Comparison of ENCODE assay signal across 8 cellular contexts in genomic region chr22:17896552-17896951, GRCh38.
DNase-seq lines count a peak whose midpoint lies in the region; ATAC-seq, FAIRE-seq and TF ChIP-seq lines count a peak whose summit lies in the region.

No MANE protein-coding gene starts in this region.

- H3K79me2 ChIP-seq in endothelial cell of umbilical vein (ENCODE audit: control insufficient read depth, insufficient read depth, low read length), result no peaks in the 10 kb centered on the region

- no TSS peak for BruUV-seq in endothelial cell of umbilical vein (replicated peaks; lab: Mats Ljungman, UMichigan)

- DNase-seq in AG08395 (ENCODE audit: low spot score) (peak; percentile 28), NCI-H510A treated with DMSO at 0.1 percent for 48 hours (lab: John Stamatoyannopoulos, UW) (peak; percentile 44), endothelial cell of umbilical vein (ENCODE audit: low read depth, low spot score) (no peak), midbrain (lab: John Stamatoyannopoulos, UW) (peak; percentile 21), germinal center (ENCODE audit: low spot score) (no peak), SK-N-DZ (ENCODE audit: low spot score) (no peak)

- CTCF ChIA-PET in endothelial cell of umbilical vein (lab: Charles Lee), result interaction anchor here (0.7 to 2.0 kb wide), 2 partner anchors 14 to 179 kb away, joined by 3 to 11 read pairs; no protein-coding TSS in a partner anchor

- no peak overlapping the region for H3K9ac ChIP-seq in endothelial cell of umbilical vein (replicated peaks; ENCODE audit: extremely low read depth, insufficient read depth, low read length)

- H3K9me1 ChIP-seq in endothelial cell of umbilical vein (replicated peaks; ENCODE audit: control insufficient read depth, extremely low read depth, insufficient read depth, low read length), result no peaks in the 10 kb centered on the region

- peak; percentile 23 to 27 for TF ChIP-seq CTCF in endothelial cell of umbilical vein (IDR thresholded peaks at IDR 0.05; ENCODE audit: extremely low read depth in 1 of 2, insufficient read depth in 1 of 2, low read depth in 1 of 2, low read length in 2 of 2)

- H3K4me2 ChIP-seq in endothelial cell of umbilical vein (ENCODE audit: insufficient read depth, low read length), result no peak overlapping the region

- H3K4me1 ChIP-seq in endothelial cell of umbilical vein (ENCODE audit: control insufficient read depth, extremely low read depth, insufficient read depth, low read length), result no peaks in the 10 kb centered on the region

- H3K4me3 ChIP-seq in endothelial cell of umbilical vein (replicated peaks in 1 of 3; ENCODE audit: insufficient read depth in 1 of 3, low read depth in 1 of 3, low read length in 3 of 3), result no peak overlapping the region

- H4K20me1 ChIP-seq in endothelial cell of umbilical vein (replicated peaks; ENCODE audit: control insufficient read depth, extremely low read depth, insufficient read depth, low read length), result no peaks in the 10 kb centered on the region

- no peaks in the 10 kb centered on the region for H3K27me3 ChIP-seq in endothelial cell of umbilical vein (ENCODE audit: control insufficient read depth in 2 of 2, insufficient read depth in 2 of 2, low read length in 2 of 2)

- intact Hi-C loops in endothelial cell of umbilical vein (cut with micrococcal nuclease), result no loop called here

- H3K27ac ChIP-seq in endothelial cell of umbilical vein (ENCODE audit: insufficient read depth, low read depth, low read length), result no peak overlapping the region

- FAIRE-seq in endothelial cell of umbilical vein (lab: Jason Lieb, UNC), result no peak

- POLR2A ChIA-PET in endothelial cell of umbilical vein (lab: Charles Lee), result no interaction called here

- no peak for TF ChIP-seq POLR2A in endothelial cell of umbilical vein (IDR thresholded peaks at IDR 0.05; ENCODE audit: low read depth, low read length)

- H3K36me3 ChIP-seq in endothelial cell of umbilical vein (ENCODE audit: control insufficient read depth in 2 of 2, extremely low read depth in 1 of 2, insufficient read depth in 2 of 2, low read length in 2 of 2), result peaks cover 3 to 10% of the 10 kb centered on the region in 2 experiments

- no peaks in the 10 kb centered on the region for H3K9me3 ChIP-seq in endothelial cell of umbilical vein (replicated peaks; ENCODE audit: control insufficient read depth, insufficient read depth, low read length)

- dilution Hi-C loops in endothelial cell of umbilical vein (cut with MboI; ENCODE audit: extremely low pct_ligation_motif_present, low sequenced_read_pairs), result no loop called here

- no peak for ATAC-seq in HG02840 (IDR thresholded peaks at IDR 0.05; ENCODE audit: low FRiP score, unreplicated experiment)
- no peak for ATAC-seq in GM18858 (IDR thresholded peaks at IDR 0.05; ENCODE audit: unreplicated experiment)

- no peak overlapping the region for H2AFZ ChIP-seq in endothelial cell of umbilical vein (ENCODE audit: low read depth, low read length)

TF ChIP-seq in endothelial cell of umbilical vein, 7 proteins besides CTCF, POLR2A, EP300 and RAD21:
- TF ChIP-seq POLR2AphosphoS5 (IDR thresholded peaks at IDR 0.05; ENCODE audit: insufficient read depth, low read depth, low read length) (no peak), MAX (IDR thresholded peaks at IDR 0.05; ENCODE audit: insufficient read depth, insufficient read length) (no peak), MYC (IDR thresholded peaks at IDR 0.05; ENCODE audit: low read depth, low read length) (no peak)
TF ChIP-seq in endothelial cell of umbilical vein: peak in this region for 0.

Comparison
In these comparisons a context has a peak if more than half of its experiments do, and no peak if none do; other contexts are left out.
1. DNase-seq: peak in AG08395 (single experiment), NCI-H510A treated with DMSO at 0.1 percent for 48 hours (single experiment) and midbrain (single experiment); none in endothelial cell of umbilical vein (single experiment), germinal center (single experiment) and SK-N-DZ (single experiment).